In the genomic region with DNA sequence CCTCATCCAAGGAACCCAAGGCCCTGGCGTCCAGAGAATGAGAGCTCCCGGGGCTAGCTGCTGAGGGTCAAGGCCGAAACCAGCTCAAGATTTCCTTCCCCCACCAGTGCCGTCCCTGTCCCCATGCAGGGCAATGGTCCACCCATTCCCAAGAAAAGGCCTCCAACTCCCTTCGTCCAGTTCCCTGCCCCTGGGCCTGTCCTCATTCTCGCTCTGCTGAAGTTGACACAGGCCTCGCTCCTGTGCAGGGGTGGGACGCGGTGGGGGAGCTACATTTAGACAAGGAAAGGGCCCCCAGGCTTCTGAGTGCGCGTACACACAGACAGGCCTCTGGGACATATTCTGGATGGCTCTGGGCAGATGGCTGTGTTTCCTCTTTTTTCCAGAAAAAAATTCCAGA, we compare ENCODE assay signal across 13 cellular contexts.
DNase-seq lines count a peak whose midpoint lies in the region; ATAC-seq and TF ChIP-seq lines count a peak whose summit lies in the region.
"Had no signal": no experiment of that assay in that cellular context is flagged by ENCODE, and none has a peak within 500 bp of the region (broad histone marks: within the 10 kb centered on the region; RNA-seq: fewer than 3 reads in every experiment).

No MANE protein-coding gene starts in this region.

- WGBS in GM23248 (ENCODE audit: low coverage in 1 of 2, low lambda C conversion rate in 2 of 2, missing lambda C conversion rate in 2 of 2), 2 experiments = 80 to 82% methylated on average over 11 of the region's 11 CpGs
- 88% methylated on average over 11 of the region's 11 CpGs for whole genome bisulfite sequencing in liver

- H3K36me3 ChIP-seq in GM23248 (ENCODE audit: low read depth) (no peaks in the 10 kb centered on the region), brain microvascular endothelial cell (replicated peaks) (no peaks in the 10 kb centered on the region), liver (ENCODE audit: control insufficient read depth in 4 of 4, insufficient read depth in 3 of 4, low read depth in 1 of 4, low read length in 3 of 4) (no peaks in the 10 kb centered on the region)

- no peak overlapping the region for H3K27ac Mint-ChIP-seq in T-helper 17 cell
- H3K27ac Mint-ChIP-seq: IgD-negative memory B cell, immature natural killer cell had no signal

- H3K4me3 ChIP-seq in GM23248 (no peak overlapping the region), brain microvascular endothelial cell (ENCODE audit: low read depth, low read length) (no peak overlapping the region), liver (ENCODE audit: low read depth in 1 of 3, low read length in 3 of 3) (no peak overlapping the region), skin epidermis (no peak overlapping the region)

- H3K27me3 ChIP-seq in GM23248 (replicated peaks; ENCODE audit: insufficient read depth) (no peaks in the 10 kb centered on the region), brain microvascular endothelial cell (replicated peaks) (no peaks in the 10 kb centered on the region), liver (ENCODE audit: control insufficient read depth in 4 of 4, insufficient read depth in 4 of 4, low read length in 3 of 4) (no peaks in the 10 kb centered on the region)

- peak overlapping the region; percentile 45 for H3K4me2 ChIP-seq in GM23248 (ENCODE audit: unreplicated experiment)

- no peak overlapping the region for H3K4me3 Mint-ChIP-seq in T-helper 17 cell
- H3K4me3 Mint-ChIP-seq: H9, IgD-negative memory B cell, immature natural killer cell had no signal

- no peaks in the 10 kb centered on the region for H4K20me1 ChIP-seq in GM23248 (ENCODE audit: insufficient read depth)

- H3K27me3 Mint-ChIP-seq in T-helper 17 cell = peaks cover 73% of the 10 kb centered on the region

- no peaks in the 10 kb centered on the region for H3K79me2 ChIP-seq in GM23248 (ENCODE audit: insufficient read depth)

- H3K27ac ChIP-seq in GM23248 (no peak overlapping the region), brain microvascular endothelial cell (peak overlapping the region; percentile 20), liver (ENCODE audit: low read depth in 1 of 2, low read length in 2 of 2) (peak overlapping the region; percentile 43 to 58), skin epidermis (peak overlapping the region in 16 of 21 experiments; percentile 1 to 80 (median 66))

- no peak for DNase-seq in GM23248
- no peak for DNase-seq in brain microvascular endothelial cell
- DNase-seq in T-helper 17 cell = no peak
- DNase-seq in midbrain (lab: John Stamatoyannopoulos, UW) = no peak
- no peak for DNase-seq in A172 (ENCODE audit: low spot score)
- no peak for DNase-seq in NCI-H446 (lab: John Stamatoyannopoulos, UW)
- DNase-seq: activated effector memory CD4-positive, alpha-beta T cell treated with anti-CD3 and anti-CD28 coated beads, Interleukin-2, amount 50 U/mL, for 16 hours; H9; immature natural killer cell; stimulated activated naive CD4-positive, alpha-beta T cell treated with Interleukin-2 at 50 U/mL for 16 hours had no signal

- H2AFZ ChIP-seq in GM23248 = no peak overlapping the region

- peaks cover 4% of the 10 kb centered on the region for H3K4me1 Mint-ChIP-seq in T-helper 17 cell
- H3K4me1 Mint-ChIP-seq: immature natural killer cell had no signal

- no peak for ATAC-seq in T-helper 17 cell

- TF ChIP-seq CTCF in brain microvascular endothelial cell (IDR thresholded peaks at IDR 0.05; ENCODE audit: low read depth, low read length, missing control alignments) = no peak
- TF ChIP-seq CTCF in liver (IDR thresholded peaks at IDR 0.05; ENCODE audit: low read depth, low read length, missing input control) = no peak

- in situ Hi-C loops in GM23248 (cut with MboI) = no loop called here
- in situ Hi-C loops in brain microvascular endothelial cell (cut with HindIII; ENCODE audit: low pct_ligation_motif_present, low sequenced_read_pairs) = no loop called here

- H3K4me1 ChIP-seq in GM23248 (ENCODE audit: insufficient read depth) (peaks cover 26% of the 10 kb centered on the region), liver (ENCODE audit: control insufficient read depth in 4 of 4, insufficient read depth in 4 of 4, low read length in 3 of 4) (no peaks in the 10 kb centered on the region)

- H3K9me2 ChIP-seq in GM23248 (ENCODE audit: insufficient read depth) = no peaks in the 10 kb centered on the region

- 0 out of 2 replicates have a peak, but pooled peaks cover 10% of the 10 kb centered on the region for H3F3A ChIP-seq in GM23248 (ENCODE audit: insufficient read depth)

- H3K9me3 ChIP-seq in GM23248 (ENCODE audit: low read depth) = no peaks in the 10 kb centered on the region
- no peaks in the 10 kb centered on the region for H3K9me3 ChIP-seq in liver (ENCODE audit: control insufficient read depth in 4 of 4, low read length in 3 of 4)
- H3K9me3 ChIP-seq in T-helper 17 cell (ENCODE audit: control insufficient read depth, low read length, poor library complexity, severe bottlenecking) = no peaks in the 10 kb centered on the region

- H3K9ac ChIP-seq in GM23248 = no peak overlapping the region
- no peak overlapping the region for H3K9ac ChIP-seq in liver (ENCODE audit: low read depth in 1 of 2, low read length in 2 of 2)

- no peak for TF ChIP-seq RAD21 in liver (IDR thresholded peaks at IDR 0.05)

- H3K36me3 Mint-ChIP-seq in T-helper 17 cell (ENCODE audit: low read depth) = no peaks in the 10 kb centered on the region
- H3K36me3 Mint-ChIP-seq: IgD-negative memory B cell, immature natural killer cell had no signal

TF ChIP-seq in liver, 16 proteins besides CTCF, POLR2A, EP300 and RAD21:
- TF ChIP-seq FOXA2 (IDR thresholded peaks at IDR 0.05) (no peak), ATF3 (IDR thresholded peaks at IDR 0.05) (no peak), GABPA (IDR thresholded peaks at IDR 0.05 in 1 of 2, conservative IDR thresholded peaks at IDR 0.05 in 1 of 2) (no peak), NR2F2 (IDR thresholded peaks at IDR 0.05) (no peak), JUND (IDR thresholded peaks at IDR 0.05) (no peak)
